Comparison of ENCODE assay signal across 1 cellular context in the genomic region with DNA sequence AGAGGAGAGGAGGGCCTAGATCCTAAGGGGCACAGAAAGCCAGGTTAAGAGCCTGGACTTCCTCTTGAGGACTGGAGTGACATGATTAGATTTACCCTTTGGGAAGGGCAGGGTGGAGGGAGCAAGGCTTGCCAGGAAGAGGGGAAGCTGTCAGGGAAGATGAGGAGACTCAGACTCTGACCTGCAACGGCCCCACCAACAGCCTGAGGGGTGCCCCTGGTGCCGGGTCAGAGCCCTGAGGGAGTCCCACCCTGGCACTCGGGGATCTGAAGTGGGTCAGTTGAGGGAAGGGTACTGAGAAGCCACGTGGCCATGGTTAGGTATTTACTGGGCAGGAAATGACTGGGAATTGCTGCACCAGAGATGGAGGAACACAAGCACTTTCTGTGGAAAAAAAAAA.
TF ChIP-seq lines count a peak whose summit lies in the region.

No MANE protein-coding gene starts in this region.

TF ChIP-seq in H1, 55 proteins besides CTCF, POLR2A, EP300 and RAD21 (continued from another document):
- no peak for TF ChIP-seq KDM1A (IDR thresholded peaks at IDR 0.05; ENCODE audit: borderline replicate concordance, low read length)
- TF ChIP-seq BCL11A (IDR thresholded peaks at IDR 0.05; ENCODE audit: low read depth in 2 of 2, low read length in 2 of 2), result no peak
- TF ChIP-seq POU5F1 (IDR thresholded peaks at IDR 0.05; ENCODE audit: low read depth, low read length), result no peak
- no peak for TF ChIP-seq RNF2 (IDR thresholded peaks at IDR 0.05; ENCODE audit: borderline replicate concordance, low read depth, low read length, missing control alignments, poor library complexity, severe bottlenecking)
- TF ChIP-seq NRF1 (IDR thresholded peaks at IDR 0.05; ENCODE audit: low read depth, low read length), result no peak
- no peak for TF ChIP-seq SIN3A (conservative IDR thresholded peaks at IDR 0.05 in 1 of 2, IDR thresholded peaks at IDR 0.05 in 1 of 2; ENCODE audit: low read depth in 1 of 2, low read length in 2 of 2)
- TF ChIP-seq BACH1 (IDR thresholded peaks at IDR 0.05; ENCODE audit: low read length), result no peak
- no peak for TF ChIP-seq HDAC2 (IDR thresholded peaks at IDR 0.05; ENCODE audit: borderline replicate concordance in 1 of 2, low read depth in 2 of 2, low read length in 2 of 2)
- TF ChIP-seq TAF7 (optimal IDR thresholded peaks at IDR 0.05; ENCODE audit: borderline replicate concordance, low read depth, low read length), result no peak
- TF ChIP-seq KDM4A (IDR thresholded peaks at IDR 0.05; ENCODE audit: low read depth, low read length, severe bottlenecking), result no peak
- no peak for TF ChIP-seq CBX5 (IDR thresholded peaks at IDR 0.05; ENCODE audit: low read depth, low read length)
TF ChIP-seq in H1: peak in this region for 0.
